8 cellular contexts compared by ENCODE assay signal in the genomic region with DNA sequence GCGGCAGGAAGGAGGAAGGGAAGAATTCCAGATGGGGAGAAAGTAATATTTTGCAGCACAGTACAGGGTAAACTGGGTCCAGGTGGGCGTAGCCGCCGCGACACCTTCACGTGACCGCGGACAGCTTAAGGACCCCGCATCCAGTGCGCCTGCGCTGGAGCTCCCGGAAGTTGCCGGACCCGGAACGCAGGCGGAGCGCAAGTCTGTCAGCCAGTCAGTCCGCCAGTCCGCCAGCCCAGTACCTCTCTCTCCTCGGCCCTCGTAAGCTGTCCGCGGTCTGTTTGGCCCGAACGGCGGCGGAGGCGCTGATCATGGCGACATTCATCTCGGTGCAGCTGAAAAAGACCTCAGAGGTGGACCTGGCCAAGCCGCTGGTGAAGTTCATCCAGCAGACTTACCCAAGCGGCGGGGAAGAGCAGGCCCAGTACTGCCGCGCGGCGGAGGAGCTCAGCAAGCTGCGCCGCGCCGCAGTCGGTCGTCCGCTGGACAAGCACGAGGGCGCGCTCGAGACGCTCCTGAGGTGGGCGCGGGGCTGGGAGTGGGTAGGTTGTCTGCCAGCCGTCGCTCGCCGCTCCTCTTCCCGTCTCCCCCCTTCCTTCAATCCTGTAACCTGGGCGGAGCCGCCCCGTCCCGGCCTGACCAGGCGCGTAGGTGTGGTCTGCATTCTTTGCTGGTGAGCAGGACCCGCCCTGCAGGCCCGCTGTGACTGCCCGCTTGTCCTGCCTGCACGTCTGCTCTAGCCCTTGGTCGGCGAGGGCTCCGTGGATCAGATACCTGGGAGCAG. TPM values are rescaled to one million over a fixed set of nuclear protein-coding genes. Genes with fewer than 3 reads are reported as not detected.
DNase-seq lines count a peak whose midpoint lies in the region; ATAC-seq and TF ChIP-seq lines count a peak whose summit lies in the region.

A gene with protein sequence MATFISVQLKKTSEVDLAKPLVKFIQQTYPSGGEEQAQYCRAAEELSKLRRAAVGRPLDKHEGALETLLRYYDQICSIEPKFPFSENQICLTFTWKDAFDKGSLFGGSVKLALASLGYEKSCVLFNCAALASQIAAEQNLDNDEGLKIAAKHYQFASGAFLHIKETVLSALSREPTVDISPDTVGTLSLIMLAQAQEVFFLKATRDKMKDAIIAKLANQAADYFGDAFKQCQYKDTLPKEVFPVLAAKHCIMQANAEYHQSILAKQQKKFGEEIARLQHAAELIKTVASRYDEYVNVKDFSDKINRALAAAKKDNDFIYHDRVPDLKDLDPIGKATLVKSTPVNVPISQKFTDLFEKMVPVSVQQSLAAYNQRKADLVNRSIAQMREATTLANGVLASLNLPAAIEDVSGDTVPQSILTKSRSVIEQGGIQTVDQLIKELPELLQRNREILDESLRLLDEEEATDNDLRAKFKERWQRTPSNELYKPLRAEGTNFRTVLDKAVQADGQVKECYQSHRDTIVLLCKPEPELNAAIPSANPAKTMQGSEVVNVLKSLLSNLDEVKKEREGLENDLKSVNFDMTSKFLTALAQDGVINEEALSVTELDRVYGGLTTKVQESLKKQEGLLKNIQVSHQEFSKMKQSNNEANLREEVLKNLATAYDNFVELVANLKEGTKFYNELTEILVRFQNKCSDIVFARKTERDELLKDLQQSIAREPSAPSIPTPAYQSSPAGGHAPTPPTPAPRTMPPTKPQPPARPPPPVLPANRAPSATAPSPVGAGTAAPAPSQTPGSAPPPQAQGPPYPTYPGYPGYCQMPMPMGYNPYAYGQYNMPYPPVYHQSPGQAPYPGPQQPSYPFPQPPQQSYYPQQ (plus strand): TSS at position 213 of the 784 bp plus-strand sequence. CDS start 99 bp downstream, at position 312.

- H3K4me1 Mint-ChIP-seq in activated T-helper 2 cell treated with anti-CD3 and anti-CD28 coated beads, Interferon-gamma antibody, Interleukin-2, Interleukin-4, amounts not matched to agents 10 μg/mL and 5 μg/mL and 100 μg/mL, durations not matched to agents 14 hours and 24 hours and 36 hours (ENCODE audit: low read depth), result peaks cover 44% of the 10 kb centered on the region
- H3K4me1 Mint-ChIP-seq in natural killer cell treated with Interleukin-12 subunit alpha and Interleukin-12 subunit beta and Interleukin-15 and Interleukin-18, amount 100 ng/mL, for 72 hours (ENCODE audit: low read depth in 2 of 2), result peaks cover 32 to 45% of the 10 kb centered on the region in 2 donors

- H3K27me3 ChIP-seq in Karpas-422 (ENCODE audit: low read length), result no peaks in the 10 kb centered on the region

- intact Hi-C loops in activated T-helper 2 cell treated with anti-CD3 and anti-CD28 coated beads, Interferon-gamma antibody, Interleukin-2, Interleukin-4, amounts not matched to agents 10 μg/mL and 5 μg/mL and 100 μg/mL, durations not matched to agents 14 hours and 24 hours and 36 hours (cut with micrococcal nuclease), result loop anchor here (1.0 to 10.0 kb wide), 3 partner anchors 80 to 684 kb away; a partner anchor contains a TSS

- ATAC-seq in GM21825 (IDR thresholded peaks at IDR 0.05; ENCODE audit: unreplicated experiment), result peak; percentile 88
- peak; percentile 94 to 96 for ATAC-seq in natural killer cell treated with Interleukin-12 subunit alpha and Interleukin-12 subunit beta and Interleukin-15 and Interleukin-18, amount 100 ng/mL, for 72 hours
- peak; percentile 92 for ATAC-seq in stimulated activated naive CD8-positive, alpha-beta T cell treated with anti-CD3 and anti-CD28 coated beads, Interleukin-15, Interleukin-2, amounts not matched to agents 100 U/mL and 50 U/mL, for 24 hours

- peaks cover 8% of the 10 kb centered on the region; the same call in 1 of the 2 replicates for H3K9me3 ChIP-seq in Karpas-422 (ENCODE audit: low read length)

- TF ChIP-seq CTCF in RWPE1 (conservative IDR thresholded peaks at IDR 0.05; ENCODE audit: low read depth), result no peak

- peaks cover 6% of the 10 kb centered on the region for H3K27me3 Mint-ChIP-seq in activated T-helper 2 cell treated with anti-CD3 and anti-CD28 coated beads, Interferon-gamma antibody, Interleukin-2, Interleukin-4, amounts not matched to agents 10 μg/mL and 5 μg/mL and 100 μg/mL, durations not matched to agents 14 hours and 24 hours and 36 hours (ENCODE audit: low read depth)
- H3K27me3 Mint-ChIP-seq in natural killer cell treated with Interleukin-12 subunit alpha and Interleukin-12 subunit beta and Interleukin-15 and Interleukin-18, amount 100 ng/mL, for 72 hours, result no peaks in the 10 kb centered on the region

- H2AFZ ChIP-seq in Karpas-422 (ENCODE audit: low read length), result peak within 1 kb of the TSS; percentile 100

- H3K4me2 ChIP-seq in Karpas-422 (ENCODE audit: low read depth, low read length, poor library complexity, severe bottlenecking), result peak within 1 kb of the TSS; percentile 77

- H3K4me1 ChIP-seq in Karpas-422 (ENCODE audit: low read length), result peaks cover 33% of the 10 kb centered on the region

- peak within 1 kb of the TSS; percentile 97 for H3K4me3 Mint-ChIP-seq in activated T-helper 2 cell treated with anti-CD3 and anti-CD28 coated beads, Interferon-gamma antibody, Interleukin-2, Interleukin-4, amounts not matched to agents 10 μg/mL and 5 μg/mL and 100 μg/mL, durations not matched to agents 14 hours and 24 hours and 36 hours (ENCODE audit: low read depth)
- H3K4me3 Mint-ChIP-seq in natural killer cell treated with Interleukin-12 subunit alpha and Interleukin-12 subunit beta and Interleukin-15 and Interleukin-18, amount 100 ng/mL, for 72 hours, result peak within 1 kb of the TSS; percentile 98

- no peaks in the 10 kb centered on the region for H4K20me1 ChIP-seq in Karpas-422 (ENCODE audit: insufficient read depth, low read depth, low read length)

- POLR2A ChIA-PET in RWPE1 (lab: Yijun Ruan, JAX; ENCODE audit: low non-redundant PET), result interaction anchor here (0.5 to 1.0 kb wide), 3 partner anchors 71 to 1043 kb away, joined by 3 to 7 read pairs (median 3); no protein-coding TSS in a partner anchor

- H3K36me3 Mint-ChIP-seq in activated T-helper 2 cell treated with anti-CD3 and anti-CD28 coated beads, Interferon-gamma antibody, Interleukin-2, Interleukin-4, amounts not matched to agents 10 μg/mL and 5 μg/mL and 100 μg/mL, durations not matched to agents 14 hours and 24 hours and 36 hours (ENCODE audit: low read depth), result peaks cover 32% of the 10 kb centered on the region
- H3K36me3 Mint-ChIP-seq in natural killer cell treated with Interleukin-12 subunit alpha and Interleukin-12 subunit beta and Interleukin-15 and Interleukin-18, amount 100 ng/mL, for 72 hours, result peaks cover 2% of the 10 kb centered on the region

- H3K9ac ChIP-seq in Karpas-422 (ENCODE audit: low read length), result peak within 1 kb of the TSS; percentile 89

- CTCF ChIA-PET in RWPE1 (lab: Yijun Ruan, JAX), result interaction anchor here (0.6 kb wide), 1 partner anchor 579 kb away, joined by 3 read pairs; no protein-coding TSS in a partner anchor

- H3K4me3 ChIP-seq in Karpas-422 (ENCODE audit: low read length), result peak within 1 kb of the TSS; percentile 89

- no peaks in the 10 kb centered on the region for H3K9me3 Mint-ChIP-seq in activated T-helper 2 cell treated with anti-CD3 and anti-CD28 coated beads, Interferon-gamma antibody, Interleukin-2, Interleukin-4, amounts not matched to agents 10 μg/mL and 5 μg/mL and 100 μg/mL, durations not matched to agents 14 hours and 24 hours and 36 hours
- H3K9me3 Mint-ChIP-seq in natural killer cell treated with Interleukin-12 subunit alpha and Interleukin-12 subunit beta and Interleukin-15 and Interleukin-18, amount 100 ng/mL, for 72 hours, result no peaks in the 10 kb centered on the region

- DNase-seq in EL (peak; percentile 93), Karpas-422 (peak; percentile 96), RWPE1 (ENCODE audit: low spot score) (peak; percentile 91), fibroblast of peridontal ligament (ENCODE audit: extremely low read depth) (peak; percentile 89)
- DNase-seq in activated T-helper 2 cell treated with anti-CD3 and anti-CD28 coated beads, Interferon-gamma antibody, Interleukin-2, Interleukin-4, amounts not matched to agents 10 μg/mL and 5 μg/mL and 100 μg/mL, durations not matched to agents 14 hours and 24 hours and 36 hours (ENCODE audit: low spot score), result peak; percentile 87
- peak; percentile 94 for DNase-seq in natural killer cell treated with Interleukin-12 subunit alpha and Interleukin-12 subunit beta and Interleukin-15 and Interleukin-18, amount 100 ng/mL, for 72 hours (ENCODE audit: low spot score)
- DNase-seq in stimulated activated naive CD8-positive, alpha-beta T cell treated with anti-CD3 and anti-CD28 coated beads, Interleukin-15, Interleukin-2, amounts not matched to agents 100 U/mL and 50 U/mL, for 24 hours, result peak; percentile 93

- no peaks in the 10 kb centered on the region for H3K9me2 ChIP-seq in Karpas-422 (replicated peaks; ENCODE audit: insufficient read depth, low read length)

- peaks cover 52% of the 10 kb centered on the region for H3K79me2 ChIP-seq in Karpas-422 (ENCODE audit: low read length)

- H3K27ac ChIP-seq in Karpas-422 (ENCODE audit: low read length) (peak within 1 kb of the TSS; percentile 55; the same call in 1 of the 2 replicates), RWPE1 (peak within 1 kb of the TSS; percentile 99)

- peaks cover 31% of the 10 kb centered on the region for H3K36me3 ChIP-seq in Karpas-422 (ENCODE audit: insufficient read depth, low read length)

- peak within 1 kb of the TSS; percentile 93 for H3K27ac Mint-ChIP-seq in activated T-helper 2 cell treated with anti-CD3 and anti-CD28 coated beads, Interferon-gamma antibody, Interleukin-2, Interleukin-4, amounts not matched to agents 10 μg/mL and 5 μg/mL and 100 μg/mL, durations not matched to agents 14 hours and 24 hours and 36 hours
- H3K27ac Mint-ChIP-seq in natural killer cell treated with Interleukin-12 subunit alpha and Interleukin-12 subunit beta and Interleukin-15 and Interleukin-18, amount 100 ng/mL, for 72 hours, result peak within 1 kb of the TSS; percentile 87 to 96

RNA-seq across cellular contexts. Expression of the gene that starts here (rescaled TPM):
- total RNA-seq in Karpas-422 (2014; rRNA removed; shearing (Covaris generic); ENCODE audit: low replicate concordance), result 169 and 179 TPM in 2 replicates
- 180 and 190 TPM in 2 replicates for total RNA-seq in activated T-helper 2 cell treated with anti-CD3 and anti-CD28 coated beads, Interferon-gamma antibody, Interleukin-2, Interleukin-4, amounts not matched to agents 10 μg/mL and 5 μg/mL and 100 μg/mL, durations not matched to agents 14 hours and 24 hours and 36 hours
- 100 to 1,000 TPM; 180 to 197 TPM for total RNA-seq in natural killer cell treated with Interleukin-12 subunit alpha and Interleukin-12 subunit beta and Interleukin-15 and Interleukin-18, amount 100 ng/mL, for 72 hours

Comparison
In these comparisons a context has a peak if more than half of its experiments do, and no peak if none do; other contexts are left out.
1. Peak in every context shown above with its lines: DNase-seq, ATAC-seq, H3K4me3 ChIP-seq and H3K27ac ChIP-seq.